Comparison of ENCODE assay signal across 19 cellular contexts in genomic region chr2:66890286-66890812, GRCh38.
DNase-seq lines count a peak whose midpoint lies in the region; FAIRE-seq and TF ChIP-seq lines count a peak whose summit lies in the region.
"Had no signal": no experiment of that assay in that cellular context is flagged by ENCODE, and none has a peak within 500 bp of the region (broad histone marks: within the 10 kb centered on the region; RNA-seq: fewer than 3 reads in every experiment).

No MANE protein-coding gene starts in this region.

- no peak overlapping the region for H3K27ac ChIP-seq in HEK293 (ENCODE audit: extremely low read depth, low read depth, low read length)
- peak overlapping the region; percentile 70 to 86 (median 77) for H3K27ac ChIP-seq in transverse colon
- H3K27ac ChIP-seq in small intestine (ENCODE audit: low read depth in 1 of 2, low read length in 1 of 2) = no peak overlapping the region

- H3K27me3 ChIP-seq in adipocyte (replicated peaks; ENCODE audit: control insufficient read depth, insufficient read depth, low read length) = no peaks in the 10 kb centered on the region
- H3K27me3 ChIP-seq in transverse colon = no peaks in the 10 kb centered on the region
- H3K27me3 ChIP-seq in small intestine (ENCODE audit: control insufficient read depth in 2 of 2, insufficient read depth in 2 of 2, low read length in 2 of 2) = no peaks in the 10 kb centered on the region

- no peaks in the 10 kb centered on the region for H3K36me3 ChIP-seq in HEK293 (ENCODE audit: control insufficient read depth in 2 of 2, insufficient read depth in 1 of 2, low read length in 2 of 2)
- H3K36me3 ChIP-seq in adipocyte (ENCODE audit: control insufficient read depth, insufficient read depth, low read length, severe bottlenecking) = no peaks in the 10 kb centered on the region
- no peaks in the 10 kb centered on the region for H3K36me3 ChIP-seq in transverse colon
- H3K36me3 ChIP-seq in small intestine (ENCODE audit: control insufficient read depth in 2 of 2, insufficient read depth in 2 of 2, low read length in 2 of 2) = no peaks in the 10 kb centered on the region

- intact Hi-C loops in transverse colon (cut with DNase I; ENCODE audit: low total_unique reads) = no loop called here

- TF ChIP-seq CTCF in HEK293 (tag by site-specific recombination; IDR thresholded peaks at IDR 0.05) (no peak), transverse colon (IDR thresholded peaks at IDR 0.05) (no peak)

- H3K4me1 ChIP-seq in HEK293 (ENCODE audit: control insufficient read depth, insufficient read depth, low read length) = peaks cover 16% of the 10 kb centered on the region
- peaks cover 18% of the 10 kb centered on the region for H3K4me1 ChIP-seq in adipocyte (ENCODE audit: control insufficient read depth, insufficient read depth, low read length)
- peaks cover 0 to 3% (median 0%) of the 10 kb centered on the region in 4 donors for H3K4me1 ChIP-seq in transverse colon
- H3K4me1 ChIP-seq in small intestine (ENCODE audit: control insufficient read depth in 2 of 2, insufficient read depth in 1 of 2, low read depth in 1 of 2, low read length in 1 of 2) = no peaks in the 10 kb centered on the region

- H3K9ac ChIP-seq in adipocyte (ENCODE audit: low read length) = no peak overlapping the region

- no peak for FAIRE-seq in small intestine (lab: Jason Lieb, UNC)
- FAIRE-seq: G401.6, GM12891, GM19239, HTR-8/SVneo had no signal

- DNase-seq in adipocyte (ENCODE audit: low read depth) (peak; percentile 37), iris pigment epithelial cell (ENCODE audit: low read depth) (peak; percentile 48), transverse colon (no peak), SHP77 (lab: John Stamatoyannopoulos, UW) (no peak), hepatic stellate cell (ENCODE audit: low spot score) (no peak), small intestine (no peak)
- no peak for DNase-seq in activated CD4-positive, CD25-positive, alpha-beta regulatory T cell treated with anti-CD3 and anti-CD28 coated beads, Interleukin-2, amount 50 U/mL, for 72 hours
- DNase-seq: AML-193; NCI-H1048; NCI-H2227 treated with DMSO at 0.1 percent for 48 hours; NCI-H526; NK-92 treated with Interleukin-12 subunit alpha and Interleukin-12 subunit beta, amount 100 ng/mL, for 24 hours; OCI-M1 had no signal

- CTCF ChIA-PET in HEK293 (lab: Yijun Ruan, JAX) = interaction anchor here (0.5 to 0.7 kb wide), 2 partner anchors 38 to 1911 kb away, joined by 3 read pairs; no protein-coding TSS in a partner anchor

- TF ChIP-seq POLR2A in transverse colon (IDR thresholded peaks at IDR 0.05) = no peak

- H3K9me3 ChIP-seq in HEK293 (ENCODE audit: control insufficient read depth, insufficient read depth, low read depth, low read length) = no peaks in the 10 kb centered on the region
- H3K9me3 ChIP-seq in adipocyte (ENCODE audit: control insufficient read depth, low read length) = no peaks in the 10 kb centered on the region
- H3K9me3 ChIP-seq in transverse colon = no peaks in the 10 kb centered on the region
- no peaks in the 10 kb centered on the region for H3K9me3 ChIP-seq in small intestine (ENCODE audit: control insufficient read depth, low read depth)

- no peak for TF ChIP-seq EP300 in transverse colon (IDR thresholded peaks at IDR 0.05; ENCODE audit: low read depth)

- H3K4me3 ChIP-seq in HEK293 (ENCODE audit: low read depth, low read length) (no peak overlapping the region), adipocyte (ENCODE audit: low read length) (no peak overlapping the region), transverse colon (no peak overlapping the region), small intestine (ENCODE audit: low read depth in 1 of 2, low read length in 2 of 2) (no peak overlapping the region)
- H3K4me3 ChIP-seq: GM23338 had no signal

- POLR2A ChIA-PET in HEK293 (lab: Yijun Ruan, JAX) = no interaction called here

- in situ Hi-C loops in transverse colon (cut with MboI; ENCODE audit: low pct_ligation_motif_present in 1 of 4, low pct_unique_long_range_greater_than_20kb in 1 of 4, low sequenced_read_pairs in 3 of 4) = loop anchor here in 1 of 4 donors (25.0 kb wide), 1 partner anchor 453 kb away; the partner anchor contains the start of gene MEIS1

TF ChIP-seq in HEK293, 187 proteins besides CTCF, POLR2A, EP300 and RAD21:
- TF ChIP-seq ZNF175 (tag by site-specific recombination; IDR thresholded peaks at IDR 0.05) = no peak
- TF ChIP-seq ZBTB10 (tag by site-specific recombination; IDR thresholded peaks at IDR 0.05) = no peak
- peak; percentile 51; the same call in 1 of the 2 replicates for TF ChIP-seq TCF7L2 (IDR thresholded peaks at IDR 0.05; ENCODE audit: borderline replicate concordance, low read depth, low read length)
- no peak for TF ChIP-seq ZNF701 (tag by site-specific recombination; IDR thresholded peaks at IDR 0.05)
- TF ChIP-seq ZNF585B (tag by site-specific recombination; IDR thresholded peaks at IDR 0.05) = no peak
TF ChIP-seq in HEK293: peak in this region for 1.

Comparison
In these comparisons a context has a peak if more than half of its experiments do, and no peak if none do; other contexts are left out.
1. H3K27ac ChIP-seq: peak in transverse colon (4 of 4); none in HEK293 (single experiment) and small intestine (0 of 2).
2. DNase-seq: peak in adipocyte (single experiment) and iris pigment epithelial cell (single experiment); none in transverse colon (single experiment), SHP77 (0 of 2), hepatic stellate cell (single experiment), activated CD4-positive, CD25-positive, alpha-beta regulatory T cell treated with anti-CD3 and anti-CD28 coated beads, Interleukin-2, amount 50 U/mL, for 72 hours (single experiment) and small intestine (single experiment).